24 cellular contexts compared by ENCODE assay signal in the genomic region with DNA sequence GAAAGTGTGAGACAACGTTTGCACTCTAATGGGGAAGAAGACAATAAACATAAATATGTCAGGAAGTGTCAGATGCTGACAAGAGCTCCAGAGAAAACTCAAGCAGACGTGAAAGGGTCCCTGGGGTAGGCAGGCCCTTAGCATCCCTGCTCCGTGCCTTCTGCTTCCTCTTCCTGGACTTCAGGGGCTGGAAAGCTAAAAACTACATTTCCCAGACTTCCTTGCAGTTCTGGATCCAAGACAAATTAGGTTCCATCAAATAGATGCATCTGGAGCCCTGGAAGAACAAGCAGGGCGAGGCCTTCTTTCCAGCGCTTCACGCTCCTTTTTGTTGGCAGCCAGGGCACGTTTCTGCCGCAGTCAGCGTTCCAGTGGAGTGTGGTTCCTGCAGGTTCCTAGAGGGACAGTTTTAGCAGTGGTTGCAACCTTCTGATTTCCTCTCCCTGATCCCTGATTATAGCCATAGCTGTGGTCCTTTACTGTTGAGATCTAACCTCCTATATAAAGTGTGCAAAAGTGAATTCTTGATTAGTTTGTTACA. TPM values are rescaled to one million over a fixed set of nuclear protein-coding genes. Genes with fewer than 3 reads are reported as not detected.
DNase-seq lines count a peak whose midpoint lies in the region; FAIRE-seq and TF ChIP-seq lines count a peak whose summit lies in the region.
"Had no signal": no experiment of that assay in that cellular context is flagged by ENCODE, and none has a peak within 500 bp of the region (broad histone marks: within the 10 kb centered on the region; RNA-seq: fewer than 3 reads in every experiment).

No MANE protein-coding gene starts in this region.

- no peaks in the 10 kb centered on the region for H3K79me1 ChIP-seq in H1 (ENCODE audit: low read depth, low read length)

- peaks cover 0 to 3% of the 10 kb centered on the region in 2 experiments for H4K20me1 ChIP-seq in H1 (replicated peaks in 1 of 2; ENCODE audit: control insufficient read depth in 1 of 2, insufficient read depth in 2 of 2, low read length in 2 of 2)
- no peaks in the 10 kb centered on the region for H4K20me1 ChIP-seq in neural progenitor cell (ENCODE audit: low read depth)

- H2BK15ac ChIP-seq in H1 (ENCODE audit: low read length): no peak overlapping the region

- peaks cover 10% of the 10 kb centered on the region for H3K27me3 Mint-ChIP-seq in neural progenitor cell (ENCODE audit: insufficient read depth, low read depth)

- H3K4ac ChIP-seq in H1 (replicated peaks; ENCODE audit: insufficient read length, low read depth, low read length): no peak overlapping the region

- H3K27ac Mint-ChIP-seq in neural progenitor cell: peak overlapping the region; percentile 16
- H3K27ac Mint-ChIP-seq: CD8-positive, alpha-beta T cell had no signal

- no peak overlapping the region for H2AFZ ChIP-seq in H1 (ENCODE audit: low read length)
- no peak overlapping the region for H2AFZ ChIP-seq in neural progenitor cell (replicated peaks)

- H4K8ac ChIP-seq in H1 (ENCODE audit: extremely low read depth, insufficient read depth, low read length): no peak overlapping the region

- H4K91ac ChIP-seq in H1 (replicated peaks; ENCODE audit: insufficient read length, low read length): no peak overlapping the region

- CTCF ChIA-PET in H1 (lab: Charles Lee; ENCODE audit: partially characterized antibody): interaction anchor here (0.6 to 1.5 kb wide), 5 partner anchors 30 to 128 kb away, joined by 3 read pairs; no protein-coding TSS in a partner anchor

- H3K4me3 ChIP-seq in AG10803 (ENCODE audit: low read length): no peak overlapping the region
- H3K4me3 ChIP-seq in H1 (ENCODE audit: extremely low read depth in 1 of 4, insufficient read depth in 2 of 4, low read depth in 3 of 4, low read length in 4 of 4): no peak overlapping the region
- no peak overlapping the region for H3K4me3 ChIP-seq in neural progenitor cell
- H3K4me3 ChIP-seq in stomach: no peak overlapping the region
- H3K4me3 ChIP-seq: HAP-1 had no signal

- H3K23ac ChIP-seq in H1 (ENCODE audit: insufficient read length): no peak overlapping the region

- TF ChIP-seq RAD21 in H1 (IDR thresholded peaks at IDR 0.05 in 1 of 2, conservative IDR thresholded peaks at IDR 0.05 in 1 of 2; ENCODE audit: low read depth in 2 of 2, low read length in 2 of 2): no peak

- no peak overlapping the region for H3K9ac ChIP-seq in H1 (replicated peaks in 1 of 4; ENCODE audit: extremely low read depth in 1 of 4, low read depth in 3 of 4, low read length in 3 of 4)
- no peak overlapping the region for H3K9ac ChIP-seq in neural progenitor cell

- H3K27me3 ChIP-seq in H1 (replicated peaks in 1 of 4; ENCODE audit: control insufficient read depth in 3 of 4, extremely low read depth in 1 of 4, insufficient read depth in 3 of 4, low read length in 3 of 4) (peaks cover 0 to 4% (median under 1%) of the 10 kb centered on the region in 4 experiments; a peak in 2 of 7 replicates), neural progenitor cell (peaks cover 5% of the 10 kb centered on the region), stomach (no peaks in the 10 kb centered on the region)

- H2AK5ac ChIP-seq in H1 (ENCODE audit: low read depth, low read length): no peak overlapping the region

- H3K4me2 ChIP-seq in H1 (ENCODE audit: insufficient read depth in 1 of 2, low read depth in 2 of 2, low read length in 2 of 2): no peak overlapping the region
- no peak overlapping the region for H3K4me2 ChIP-seq in neural progenitor cell

- 87% methylated on average over 9 of the region's 9 CpGs; no CpG with 5 or more reads in 1 of the 2 experiments for WGBS in H1 (ENCODE audit: extremely low coverage in 1 of 2, insufficient coverage in 1 of 2, insufficient read length in 1 of 2, insufficient replicate concordance in 2 of 2, low coverage in 1 of 2, low lambda C conversion rate in 2 of 2, missing lambda C conversion rate in 1 of 2), 2 experiments
- WGBS in stomach, 5 donors: 62 to 73% (median 65%) methylated on average over 9 of the region's 9 CpGs

- H2BK120ac ChIP-seq in H1 (replicated peaks; ENCODE audit: low read depth, low read length): no peak overlapping the region

- H3K27ac ChIP-seq in H1 (ENCODE audit: low read depth, low read length) (no peak overlapping the region), neural progenitor cell (no peak overlapping the region), stomach (no peak overlapping the region)
- H3K27ac ChIP-seq: HL-60 had no signal

- H3F3A ChIP-seq in neural progenitor cell (ENCODE audit: low read depth): no peaks in the 10 kb centered on the region

- H3K4me1 ChIP-seq in H1 (replicated peaks in 1 of 4; ENCODE audit: control insufficient read depth in 3 of 4, insufficient read depth in 4 of 4, low read length in 3 of 4): no peaks in the 10 kb centered on the region
- peaks cover 7% of the 10 kb centered on the region for H3K4me1 ChIP-seq in neural progenitor cell
- no peaks in the 10 kb centered on the region for H3K4me1 ChIP-seq in stomach
- H3K4me1 ChIP-seq: HAP-1 had no signal

- FAIRE-seq in H1 (lab: Jason Lieb, UNC): no peak
- FAIRE-seq: GM18507, GM19239 had no signal

- no peak for TF ChIP-seq POLR2A in H1 (IDR thresholded peaks at IDR 0.05; ENCODE audit: control extremely low read depth in 1 of 2, low read depth in 2 of 2, low read length in 2 of 2)
- TF ChIP-seq POLR2A in stomach (IDR thresholded peaks at IDR 0.05): no peak

- H3K56ac ChIP-seq in H1 (replicated peaks; ENCODE audit: insufficient read length, low read depth, low read length): no peak overlapping the region

- H3K36me3 ChIP-seq in H1 (ENCODE audit: control insufficient read depth in 2 of 4, insufficient read depth in 4 of 4, low read length in 3 of 4): no peaks in the 10 kb centered on the region
- H3K36me3 ChIP-seq in neural progenitor cell: no peaks in the 10 kb centered on the region
- no peaks in the 10 kb centered on the region for H3K36me3 ChIP-seq in stomach
- H3K36me3 ChIP-seq: HAP-1 had no signal

- peaks cover 2% of the 10 kb centered on the region for H3K36me3 Mint-ChIP-seq in neural progenitor cell
- H3K36me3 Mint-ChIP-seq: CD8-positive, alpha-beta T cell had no signal

- no peak overlapping the region for H2BK12ac ChIP-seq in H1 (ENCODE audit: low read depth, low read length)

- H3K23me2 ChIP-seq in H1 (ENCODE audit: low read depth, low read length): no peaks in the 10 kb centered on the region

- intact Hi-C loops in stomach (cut with DNase I; ENCODE audit: low total_unique reads): no loop called here

- H3K4me3 Mint-ChIP-seq in neural progenitor cell: no peak overlapping the region
- H3K4me3 Mint-ChIP-seq: CD8-positive, alpha-beta T cell had no signal

- POLR2A ChIA-PET in H1 (lab: Charles Lee; ENCODE audit: partially characterized antibody): no interaction called here

- H3K14ac ChIP-seq in H1 (ENCODE audit: insufficient read length): no peak overlapping the region

- peaks cover 20% of the 10 kb centered on the region for H3K9me3 Mint-ChIP-seq in neural progenitor cell

- peaks cover 17% of the 10 kb centered on the region for H3K4me1 Mint-ChIP-seq in neural progenitor cell

- H2BK20ac ChIP-seq in H1 (ENCODE audit: low read length): no peak overlapping the region

- H3K18ac ChIP-seq in H1 (ENCODE audit: extremely low read depth, low read length): no peak overlapping the region

- no peak overlapping the region for H4K5ac ChIP-seq in H1 (ENCODE audit: insufficient read length, low read depth, low read length)

- H2BK5ac ChIP-seq in H1 (ENCODE audit: low read depth, low read length): no peak overlapping the region

- H3K79me2 ChIP-seq in H1 (ENCODE audit: control insufficient read depth in 1 of 2, insufficient read depth in 2 of 2, low read length in 2 of 2): no peaks in the 10 kb centered on the region
- no peaks in the 10 kb centered on the region for H3K79me2 ChIP-seq in neural progenitor cell (ENCODE audit: low read depth)

- TF ChIP-seq EP300 in H1 (IDR thresholded peaks at IDR 0.05; ENCODE audit: borderline replicate concordance in 1 of 2, low read depth in 2 of 2, low read length in 2 of 2) (no peak), stomach (IDR thresholded peaks at IDR 0.05) (no peak)

- DNase-seq in AG10803 (ENCODE audit: low read depth) (peak; percentile 7), ELF-1 (ENCODE audit: low read depth, low spot score) (peak; percentile 24), H1 (ENCODE audit: low read depth in 1 of 2, low spot score in 2 of 2) (no peak), neural progenitor cell (ENCODE audit: low spot score) (no peak), stomach (no peak), NCI-H345 (lab: John Stamatoyannopoulos, UW) (no peak)
- no peak for DNase-seq in stimulated activated CD4-positive, alpha-beta T cell treated with anti-CD3 and anti-CD28 coated beads, Interleukin-4, amount 100 ng/mL, for 1 hour
- DNase-seq: C1 segment of cervical spinal cord; CD8-positive, alpha-beta T cell; DMS153; GDM1; KG1; NCI-H1092 treated with DMSO at 0.1 percent for 48 hours; NCI-H146; NCI-H2029; NCI-H2171; NCI-H69; NK-92 treated with Interleukin-12 subunit alpha and Interleukin-12 subunit beta, amount 100 ng/mL, for 24 hours; SIG-M5; T-helper 1 cell had no signal

- TF ChIP-seq CTCF in AG10803 (conservative IDR thresholded peaks at IDR 0.05; ENCODE audit: low read length) (no peak), H1 (IDR thresholded peaks at IDR 0.05; ENCODE audit: control extremely low read depth in 1 of 3, insufficient read depth in 1 of 3, low read depth in 1 of 3, low read length in 3 of 3) (no peak), neural progenitor cell (IDR thresholded peaks at IDR 0.05) (no peak), stomach (IDR thresholded peaks at IDR 0.05) (no peak)

- H3K9me3 ChIP-seq in H1 (ENCODE audit: insufficient read depth in 2 of 2, low read depth in 1 of 2, low read length in 1 of 2): no peaks in the 10 kb centered on the region
- no peaks in the 10 kb centered on the region for H3K9me3 ChIP-seq in neural progenitor cell (ENCODE audit: low read depth)
- peaks cover 0 to 23% (median 11%) of the 10 kb centered on the region in 4 donors for H3K9me3 ChIP-seq in stomach
- H3K9me3 ChIP-seq: HAP-1 had no signal

TF ChIP-seq in H1, 55 proteins besides CTCF, POLR2A, EP300 and RAD21:
- TF ChIP-seq TBP (IDR thresholded peaks at IDR 0.05; ENCODE audit: low read depth, low read length): no peak
- peak; percentile 33; the same call in 1 of the 2 replicates for TF ChIP-seq SIX5 (IDR thresholded peaks at IDR 0.05; ENCODE audit: low read depth, low read length)

RNA-seq across cellular contexts. Expression of gene MSX1, which starts 53.6 kb away (rescaled TPM):
- not detected in 2 replicates for total RNA-seq in H1 (2021; fragmentation: NEBNext Ultra II Directional; extraction: Animal tissue kit (Norgen Biotek cat#: 25700))
- polyA plus RNA-seq in H1 (2011; rRNA removed) (0.47 and 0.75 TPM in 2 replicates), stomach (1 to 10 TPM in 2 of 3 donors, under 1 TPM in 1; 0.85 to 1.8 (median 1.1) TPM)
- polyA plus RNA-seq in H1 (2011; cell fraction: cytosol; rRNA removed): 0.34 TPM
- 2.0 TPM for polyA plus RNA-seq in H1 (2011; cell fraction: nucleus; rRNA removed)
- 0.23 to 0.44 TPM (median 0.34 TPM) in 4 replicates for polyA plus RNA-seq in H1 (2012, experiment 1 of 2)
- polyA plus RNA-seq in H1 (2012, experiment 2 of 2): 0.55 TPM
- polyA plus RNA-seq in H1 (2013, experiment 1 of 2): 0.24 TPM
- 0.26 TPM for polyA plus RNA-seq in H1 (2013, experiment 2 of 2)
- not detected in 2 replicates for polyA minus RNA-seq in H1 (2011; rRNA and poly(A)+ RNA removed)
- polyA minus RNA-seq in H1 (2011; cell fraction: cytosol; rRNA and poly(A)+ RNA removed): not detected
- polyA minus RNA-seq in H1 (2011; cell fraction: nucleus; rRNA and poly(A)+ RNA removed): 0.30 TPM
- total RNA-seq in neural progenitor cell (ENCODE audit: low replicate concordance) (0.65 TPM in 1 of 2 replicates, not detected in the other), stomach (1 to 10 TPM in 1 of 5 donors, under 1 TPM in 1, not detected in 3; 0.55 to 6.5 TPM)
- total RNA-seq: CD8-positive, alpha-beta T cell had no signal

Comparison
In these comparisons a context has a peak if more than half of its experiments do, and no peak if none do; other contexts are left out.
1. DNase-seq: peak in AG10803 (single experiment) and ELF-1 (single experiment); none in H1 (0 of 2), neural progenitor cell (single experiment), stomach (single experiment), NCI-H345 (single experiment) and stimulated activated CD4-positive, alpha-beta T cell treated with anti-CD3 and anti-CD28 coated beads, Interleukin-4, amount 100 ng/mL, for 1 hour (single experiment).